In genomic region chr12:19131020-19131431, GRCh38 we compare ENCODE assay signal across 8 cellular contexts. TPM values are rescaled to one million over a fixed set of nuclear protein-coding genes. Genes with fewer than 3 reads are reported as not detected.
DNase-seq lines count a peak whose midpoint lies in the region; ATAC-seq and TF ChIP-seq lines count a peak whose summit lies in the region.

No MANE protein-coding gene starts in this region.

- H3K4me3 Mint-ChIP-seq in T-helper 1 cell treated with Interleukin-12 subunit alpha and Interleukin-12 subunit beta and Interleukin-4 antibody, amounts not matched to agents 30 μg/mL and 1 μg/mL, for 36 hours: peak overlapping the region; percentile 69
- H3K4me3 Mint-ChIP-seq in chondrocyte (ENCODE audit: unreplicated experiment): peak overlapping the region; percentile 91

- H3K27ac ChIP-seq in layer of hippocampus (ENCODE audit: low read depth, low read length): peak overlapping the region; percentile 81
- peak overlapping the region; percentile 81 for H3K27ac ChIP-seq in stomach smooth muscle (ENCODE audit: low read length)

- peaks cover 62% of the 10 kb centered on the region for H3K27me3 Mint-ChIP-seq in T-helper 1 cell treated with Interleukin-12 subunit alpha and Interleukin-12 subunit beta and Interleukin-4 antibody, amounts not matched to agents 30 μg/mL and 1 μg/mL, for 36 hours (ENCODE audit: low read depth)
- no peaks in the 10 kb centered on the region for H3K27me3 Mint-ChIP-seq in chondrocyte (ENCODE audit: low read depth)

- H3K27me3 ChIP-seq in layer of hippocampus (ENCODE audit: control insufficient read depth, insufficient read depth, low read length) (no peaks in the 10 kb centered on the region), stomach smooth muscle (ENCODE audit: control insufficient read depth in 1 of 2, insufficient read depth in 2 of 2, low read length in 2 of 2) (no peaks in the 10 kb centered on the region)

- H3K36me3 Mint-ChIP-seq in T-helper 1 cell treated with Interleukin-12 subunit alpha and Interleukin-12 subunit beta and Interleukin-4 antibody, amounts not matched to agents 30 μg/mL and 1 μg/mL, for 36 hours (ENCODE audit: low read depth): peaks cover 3% of the 10 kb centered on the region
- H3K36me3 Mint-ChIP-seq in chondrocyte (ENCODE audit: low read depth): peaks cover 6% of the 10 kb centered on the region

- peaks cover 16% of the 10 kb centered on the region for H3K4me1 Mint-ChIP-seq in T-helper 1 cell treated with Interleukin-12 subunit alpha and Interleukin-12 subunit beta and Interleukin-4 antibody, amounts not matched to agents 30 μg/mL and 1 μg/mL, for 36 hours (ENCODE audit: low read depth)
- peaks cover 14% of the 10 kb centered on the region for H3K4me1 Mint-ChIP-seq in chondrocyte (ENCODE audit: low read depth)

- H3K9me3 ChIP-seq in stomach smooth muscle (ENCODE audit: control insufficient read depth in 2 of 2, low read length in 2 of 2): peaks cover 5% of the 10 kb centered on the region in 2 donors

- ATAC-seq in HG03457 (IDR thresholded peaks at IDR 0.05; ENCODE audit: unreplicated experiment): no peak

- peak overlapping the region; percentile 89 to 96 for H3K4me3 ChIP-seq in stomach smooth muscle (ENCODE audit: low read length in 2 of 2)

- no peaks in the 10 kb centered on the region for H3K4me1 ChIP-seq in stomach smooth muscle (ENCODE audit: control insufficient read depth, insufficient read depth, low read length)

- peak overlapping the region; percentile 76 to 83 for H3K9ac ChIP-seq in stomach smooth muscle (ENCODE audit: low read length in 2 of 2)

- peaks cover 18% of the 10 kb centered on the region for H3K9me3 Mint-ChIP-seq in T-helper 1 cell treated with Interleukin-12 subunit alpha and Interleukin-12 subunit beta and Interleukin-4 antibody, amounts not matched to agents 30 μg/mL and 1 μg/mL, for 36 hours
- peaks cover 17% of the 10 kb centered on the region for H3K9me3 Mint-ChIP-seq in chondrocyte (ENCODE audit: low read depth)

- TF ChIP-seq CTCF in chondrocyte (IDR thresholded peaks at IDR 0.05): no peak

- no peaks in the 10 kb centered on the region for H3K36me3 ChIP-seq in stomach smooth muscle (ENCODE audit: control insufficient read depth in 2 of 2, insufficient read depth in 2 of 2, low read length in 2 of 2)

- DNase-seq in T-helper 1 cell: no peak
- DNase-seq in NCI-H69 (lab: John Stamatoyannopoulos, UW): peak; percentile 40
- DNase-seq in chondrocyte (ENCODE audit: low spot score): no peak
- DNase-seq in NCI-H1694 treated with DMSO at 0.1 percent for 48 hours (lab: John Stamatoyannopoulos, UW): no peak

- no peak overlapping the region for H3K27ac Mint-ChIP-seq in T-helper 1 cell treated with Interleukin-12 subunit alpha and Interleukin-12 subunit beta and Interleukin-4 antibody, amounts not matched to agents 30 μg/mL and 1 μg/mL, for 36 hours
- H3K27ac Mint-ChIP-seq in chondrocyte (ENCODE audit: unreplicated experiment): peak overlapping the region; percentile 78

RNA-seq across cellular contexts. Expression of gene PLEKHA5, which starts 1.5 kb away (rescaled TPM):
- total RNA-seq in chondrocyte: 8.6 to 14.6 TPM (median 8.9 TPM) in 3 replicates
